ENCODE assay signal across 19 cellular contexts in the genomic region with DNA sequence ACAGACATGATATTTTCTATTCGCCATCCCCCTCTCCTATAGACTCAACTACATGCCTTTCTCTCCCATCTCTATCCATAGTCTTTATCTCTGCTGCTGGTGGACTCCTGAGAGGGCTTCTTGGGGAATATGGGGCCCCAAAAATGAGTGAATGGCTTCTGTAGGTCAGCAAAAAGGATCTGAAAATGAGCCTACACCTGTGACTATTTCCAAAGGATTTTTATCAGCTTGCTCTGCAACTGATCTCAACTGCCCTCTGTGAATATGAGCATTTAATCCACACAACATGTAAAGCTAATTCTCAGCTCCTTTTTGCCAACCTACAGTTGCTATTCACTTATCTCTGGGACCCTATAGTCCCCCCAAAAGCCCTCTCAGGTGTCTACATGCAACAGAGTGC. TPM values are rescaled to one million over a fixed set of nuclear protein-coding genes. Genes with fewer than 3 reads are reported as not detected.
DNase-seq lines count a peak whose midpoint lies in the region; ATAC-seq and TF ChIP-seq lines count a peak whose summit lies in the region.
"Had no signal": no experiment of that assay in that cellular context is flagged by ENCODE, and none has a peak within 500 bp of the region (broad histone marks: within the 10 kb centered on the region; RNA-seq: fewer than 3 reads in every experiment).

No MANE protein-coding gene starts in this region.

- H3K4me2 ChIP-seq in Loucy (ENCODE audit: low read depth, low read length, poor library complexity, severe bottlenecking) (peak overlapping the region; percentile 100), H9 (ENCODE audit: insufficient read depth, insufficient read length, low read length) (no peak overlapping the region)

- no peak overlapping the region for H3K14ac ChIP-seq in H9 (ENCODE audit: insufficient read depth, low read length)

- H3K9ac ChIP-seq in Loucy (ENCODE audit: low read depth, low read length, poor library complexity, severe bottlenecking) (peak overlapping the region; percentile 100), H9 (ENCODE audit: extremely low read depth, insufficient read length, low read length) (no peak overlapping the region)

- H3K27ac Mint-ChIP-seq in CD8-positive, alpha-beta T cell: peak overlapping the region; percentile 100
- H3K27ac Mint-ChIP-seq in activated T-helper 2 cell treated with anti-CD3 and anti-CD28 coated beads, Interferon-gamma antibody, Interleukin-2, Interleukin-4, amounts not matched to agents 10 μg/mL and 5 μg/mL and 100 μg/mL, durations not matched to agents 14 hours and 24 hours and 36 hours: peak overlapping the region; percentile 99
- peak overlapping the region; percentile 99 to 100 (median 100) for H3K27ac Mint-ChIP-seq in naive thymus-derived CD4-positive, alpha-beta T cell
- no peak overlapping the region for H3K27ac Mint-ChIP-seq in H9

- no peak for TF ChIP-seq CTCF in CD8-positive, alpha-beta T cell (IDR thresholded peaks at IDR 0.05)
- TF ChIP-seq CTCF in Loucy (conservative IDR thresholded peaks at IDR 0.05; ENCODE audit: low read length): no peak
- no peak for TF ChIP-seq CTCF in H9 (conservative IDR thresholded peaks at IDR 0.05)

- H2BK5ac ChIP-seq in H9 (ENCODE audit: insufficient read length, low read length): no peak overlapping the region

- H4K20me1 ChIP-seq in Loucy (ENCODE audit: insufficient read depth, low read length, poor library complexity, severe bottlenecking): no peaks in the 10 kb centered on the region
- H4K20me1 ChIP-seq in H9 (ENCODE audit: control insufficient read depth, insufficient read depth, insufficient read length): no peaks in the 10 kb centered on the region

- no peak overlapping the region for H3T11ph ChIP-seq in H9 (ENCODE audit: low read length)

- no peak overlapping the region for H2BK20ac ChIP-seq in H9 (ENCODE audit: low read depth, low read length, poor library complexity, severe bottlenecking)

- H4K91ac ChIP-seq in H9 (ENCODE audit: insufficient read length, low read depth, low read length): no peak overlapping the region

- no peaks in the 10 kb centered on the region for H3K79me1 ChIP-seq in H9 (ENCODE audit: insufficient read depth, low read depth, low read length, poor library complexity, severe bottlenecking)

- peaks cover 99% of the 10 kb centered on the region for H3K4me1 Mint-ChIP-seq in CD8-positive, alpha-beta T cell (ENCODE audit: low read depth)
- peaks cover 93% of the 10 kb centered on the region for H3K4me1 Mint-ChIP-seq in activated T-helper 2 cell treated with anti-CD3 and anti-CD28 coated beads, Interferon-gamma antibody, Interleukin-2, Interleukin-4, amounts not matched to agents 10 μg/mL and 5 μg/mL and 100 μg/mL, durations not matched to agents 14 hours and 24 hours and 36 hours (ENCODE audit: low read depth)
- peaks cover 72 to 100% (median 97%) of the 10 kb centered on the region in 7 donors for H3K4me1 Mint-ChIP-seq in naive thymus-derived CD4-positive, alpha-beta T cell
- H3K4me1 Mint-ChIP-seq in H9: peaks cover 5 to 23% of the 10 kb centered on the region in 2 experiments

- POLR2A ChIA-PET in CD8-positive, alpha-beta T cell (lab: Charles Lee): interaction anchor here (0.6 to 19.0 kb wide), 13 partner anchors 11 to 574 kb away, joined by 3 to 2372 read pairs (median 9); no protein-coding TSS in a partner anchor
- POLR2A ChIA-PET in naive thymus-derived CD4-positive, alpha-beta T cell (lab: Charles Lee): interaction anchor here (0.7 to 33.1 kb wide), 30 partner anchors 1 to 761 kb away, joined by 3 to 5102 read pairs (median 16); a partner anchor contains a TSS

- WGBS in H9 (ENCODE audit: extremely low coverage, insufficient read length, low lambda C conversion rate): no CpG with 5 or more reads among the region's 1 CpG

- CTCF ChIA-PET in CD8-positive, alpha-beta T cell (lab: Charles Lee): interaction anchor here (1.7 to 15.5 kb wide), 4 partner anchors 16 to 328 kb away, joined by 4 to 490 read pairs (median 34); a partner anchor contains a TSS
- CTCF ChIA-PET in naive thymus-derived CD4-positive, alpha-beta T cell (lab: Charles Lee): interaction anchor here (1.8 to 9.0 kb wide), 3 partner anchors 13 to 137 kb away, joined by 4 to 314 read pairs (median 157); no protein-coding TSS in a partner anchor

- H3K4me1 ChIP-seq in CD8-positive, alpha-beta T cell (ENCODE audit: insufficient read depth, low read length): peaks cover 95% of the 10 kb centered on the region
- H3K4me1 ChIP-seq in Loucy (ENCODE audit: insufficient read depth, low read length, poor library complexity, severe bottlenecking) (peaks cover 95% of the 10 kb centered on the region), H9 (ENCODE audit: insufficient read depth, low read length) (no peaks in the 10 kb centered on the region)
- peaks cover 90 to 96% of the 10 kb centered on the region in 2 donors for H3K4me1 ChIP-seq in naive thymus-derived CD4-positive, alpha-beta T cell (ENCODE audit: control insufficient read depth in 2 of 2, insufficient read depth in 2 of 2, low read length in 2 of 2)
- H3K4me1 ChIP-seq: stomach had no signal

- H3K9me3 Mint-ChIP-seq in CD8-positive, alpha-beta T cell: no peaks in the 10 kb centered on the region
- no peaks in the 10 kb centered on the region for H3K9me3 Mint-ChIP-seq in activated T-helper 2 cell treated with anti-CD3 and anti-CD28 coated beads, Interferon-gamma antibody, Interleukin-2, Interleukin-4, amounts not matched to agents 10 μg/mL and 5 μg/mL and 100 μg/mL, durations not matched to agents 14 hours and 24 hours and 36 hours
- H3K9me3 Mint-ChIP-seq in naive thymus-derived CD4-positive, alpha-beta T cell: peaks cover 0 to 7% (median 0%) of the 10 kb centered on the region in 11 donors
- H3K9me3 Mint-ChIP-seq in H9: no peaks in the 10 kb centered on the region; a peak in 1 of 5 replicates

- H2BK120ac ChIP-seq in H9 (ENCODE audit: low read depth, low read length, poor library complexity, severe bottlenecking): no peak overlapping the region

- no peaks in the 10 kb centered on the region for H3K27me3 ChIP-seq in CD8-positive, alpha-beta T cell (ENCODE audit: insufficient read depth, low read length)
- H3K27me3 ChIP-seq in Loucy (ENCODE audit: insufficient read depth, low read length, poor library complexity, severe bottlenecking) (no peaks in the 10 kb centered on the region), H9 (ENCODE audit: insufficient read depth, low read length) (no peaks in the 10 kb centered on the region)
- H3K27me3 ChIP-seq in naive thymus-derived CD4-positive, alpha-beta T cell (ENCODE audit: control insufficient read depth in 2 of 2, insufficient read depth in 2 of 2, low read length in 2 of 2): no peaks in the 10 kb centered on the region
- H3K27me3 ChIP-seq: ovary had no signal

- H3K9me3 ChIP-seq in CD8-positive, alpha-beta T cell (ENCODE audit: low read length): no peaks in the 10 kb centered on the region
- H3K9me3 ChIP-seq in Loucy (ENCODE audit: insufficient read depth, low read depth, low read length): no peaks in the 10 kb centered on the region
- H3K9me3 ChIP-seq in naive thymus-derived CD4-positive, alpha-beta T cell (ENCODE audit: control insufficient read depth in 2 of 3, low read length in 3 of 3): no peaks in the 10 kb centered on the region
- H3K9me3 ChIP-seq in H9 (ENCODE audit: control insufficient read depth, low read depth, low read length): no peaks in the 10 kb centered on the region
- H3K9me3 ChIP-seq: ovary, stomach had no signal

- H3K23me2 ChIP-seq in H9 (ENCODE audit: insufficient read length, low read depth, low read length, poor library complexity, severe bottlenecking): no peaks in the 10 kb centered on the region

- H3K9me2 ChIP-seq in Loucy (replicated peaks; ENCODE audit: low read depth, low read length): no peaks in the 10 kb centered on the region

- peaks cover 54% of the 10 kb centered on the region for H3F3A ChIP-seq in Loucy (ENCODE audit: low read depth)

- peaks cover 22% of the 10 kb centered on the region for H3K36me3 ChIP-seq in CD8-positive, alpha-beta T cell (ENCODE audit: insufficient read depth, low read length)
- H3K36me3 ChIP-seq in Loucy (ENCODE audit: insufficient read depth, low read length): peaks cover 18% of the 10 kb centered on the region
- H3K36me3 ChIP-seq in naive thymus-derived CD4-positive, alpha-beta T cell (ENCODE audit: control insufficient read depth in 2 of 3, insufficient read depth in 3 of 3, low read length in 3 of 3): peaks cover 14 to 20% (median 17%) of the 10 kb centered on the region in 3 experiments
- H3K36me3 ChIP-seq: ovary, stomach had no signal

- H3K23ac ChIP-seq in H9 (ENCODE audit: insufficient read length, low read depth, low read length): no peak overlapping the region

- H4K8ac ChIP-seq in H9 (replicated peaks; ENCODE audit: insufficient read length, low read depth, low read length): no peak overlapping the region

- no peak overlapping the region for H2AK5ac ChIP-seq in H9 (ENCODE audit: insufficient read length, low read length)

- peak overlapping the region; percentile 79 for H3K4me3 Mint-ChIP-seq in CD8-positive, alpha-beta T cell
- H3K4me3 Mint-ChIP-seq in activated T-helper 2 cell treated with anti-CD3 and anti-CD28 coated beads, Interferon-gamma antibody, Interleukin-2, Interleukin-4, amounts not matched to agents 10 μg/mL and 5 μg/mL and 100 μg/mL, durations not matched to agents 14 hours and 24 hours and 36 hours (ENCODE audit: low read depth): peak overlapping the region; percentile 45
- peak overlapping the region in 9 of 10 donors; percentile 84 to 100 (median 92) for H3K4me3 Mint-ChIP-seq in naive thymus-derived CD4-positive, alpha-beta T cell
- H3K4me3 Mint-ChIP-seq in H9: no peak overlapping the region

- no peaks in the 10 kb centered on the region for H3K27me3 Mint-ChIP-seq in CD8-positive, alpha-beta T cell (ENCODE audit: low read depth)
- H3K27me3 Mint-ChIP-seq in activated T-helper 2 cell treated with anti-CD3 and anti-CD28 coated beads, Interferon-gamma antibody, Interleukin-2, Interleukin-4, amounts not matched to agents 10 μg/mL and 5 μg/mL and 100 μg/mL, durations not matched to agents 14 hours and 24 hours and 36 hours (ENCODE audit: low read depth): no peaks in the 10 kb centered on the region
- H3K27me3 Mint-ChIP-seq in naive thymus-derived CD4-positive, alpha-beta T cell: peaks cover 0 to 3% (median 0%) of the 10 kb centered on the region in 5 donors
- peaks cover 60% of the 10 kb centered on the region for H3K27me3 Mint-ChIP-seq in H9 (ENCODE audit: low read depth)

- H2AFZ ChIP-seq in Loucy (ENCODE audit: low read length) (no peak overlapping the region), H9 (ENCODE audit: low read length) (no peak overlapping the region)

- peak overlapping the region; percentile 86 for H3K27ac ChIP-seq in CD8-positive, alpha-beta T cell (ENCODE audit: low read depth, low read length)
- H3K27ac ChIP-seq in naive thymus-derived CD4-positive, alpha-beta T cell (ENCODE audit: low read depth, low read length): peak overlapping the region; percentile 98
- no peak overlapping the region for H3K27ac ChIP-seq in H9 (ENCODE audit: insufficient read length, low read depth, low read length)
- H3K27ac ChIP-seq: ovary had no signal

- H3K36me3 Mint-ChIP-seq in CD8-positive, alpha-beta T cell: peaks cover 32% of the 10 kb centered on the region
- peaks cover 40% of the 10 kb centered on the region for H3K36me3 Mint-ChIP-seq in activated T-helper 2 cell treated with anti-CD3 and anti-CD28 coated beads, Interferon-gamma antibody, Interleukin-2, Interleukin-4, amounts not matched to agents 10 μg/mL and 5 μg/mL and 100 μg/mL, durations not matched to agents 14 hours and 24 hours and 36 hours (ENCODE audit: low read depth)
- peaks cover 14 to 42% (median 25%) of the 10 kb centered on the region in 5 donors for H3K36me3 Mint-ChIP-seq in naive thymus-derived CD4-positive, alpha-beta T cell
- H3K36me3 Mint-ChIP-seq in H9 (ENCODE audit: insufficient read depth in 1 of 3, low read depth in 3 of 3): peaks cover 3 to 6% (median 3%) of the 10 kb centered on the region in 3 experiments

- no peak for ATAC-seq in CD8-positive, alpha-beta T cell
- no peak for ATAC-seq in naive thymus-derived CD4-positive, alpha-beta T cell

- H2BK12ac ChIP-seq in H9 (ENCODE audit: insufficient read length, low read depth, low read length): no peak overlapping the region

- no peak overlapping the region for H4K5ac ChIP-seq in H9 (ENCODE audit: insufficient read length, low read depth, low read length)

- DNase-seq in CD8-positive, alpha-beta T cell: no peak
- DNase-seq in activated T-helper 2 cell treated with anti-CD3 and anti-CD28 coated beads, Interferon-gamma antibody, Interleukin-2, Interleukin-4, amounts not matched to agents 10 μg/mL and 5 μg/mL and 100 μg/mL, durations not matched to agents 14 hours and 24 hours and 36 hours (ENCODE audit: low spot score): no peak
- no peak for DNase-seq in naive thymus-derived CD4-positive, alpha-beta T cell
- DNase-seq in head of caudate nucleus (no peak), H9 (no peak), islet precursor cell (no peak)
- DNase-seq: amygdala, DMS79 treated with DMSO at 0.1 percent for 48 hours, mesenchymal stem cell, NCI-H1048, NCI-H2107, ovary, Right ventricle myocardium superior, stomach, T1000 had no signal

- intact Hi-C loops in CD8-positive, alpha-beta T cell (cut with DNase I, micrococcal nuclease): loop anchor here (1.0 to 10.0 kb wide), 4 partner anchors 8 to 575 kb away; a partner anchor contains a TSS
- intact Hi-C loops in activated T-helper 2 cell treated with anti-CD3 and anti-CD28 coated beads, Interferon-gamma antibody, Interleukin-2, Interleukin-4, amounts not matched to agents 10 μg/mL and 5 μg/mL and 100 μg/mL, durations not matched to agents 14 hours and 24 hours and 36 hours (cut with micrococcal nuclease): loop anchor here (5.0 kb wide), 3 partner anchors 435 to 1220 kb away; a partner anchor contains a TSS
- intact Hi-C loops in naive thymus-derived CD4-positive, alpha-beta T cell (cut with micrococcal nuclease): loop anchor here (5.0 to 10.0 kb wide), 3 partner anchors 575 to 1252 kb away; a partner anchor contains a TSS
- intact Hi-C loops in head of caudate nucleus (cut with DNase I): no loop called here

- no peak overlapping the region for H2BK15ac ChIP-seq in H9 (ENCODE audit: low read depth, low read length)

- peaks cover 69% of the 10 kb centered on the region for H3K79me2 ChIP-seq in Loucy (ENCODE audit: insufficient read depth, low read length)
- H3K79me2 ChIP-seq in H9 (ENCODE audit: insufficient read depth, low read length): no peaks in the 10 kb centered on the region

- no peak overlapping the region for H3K4ac ChIP-seq in H9 (ENCODE audit: low read depth, low read length)

- H3K4me3 ChIP-seq in CD8-positive, alpha-beta T cell (ENCODE audit: low read depth, low read length): peak overlapping the region; percentile 13
- peak overlapping the region; percentile 56 for H3K4me3 ChIP-seq in Loucy (ENCODE audit: low read length, poor library complexity, severe bottlenecking)
- H3K4me3 ChIP-seq in naive thymus-derived CD4-positive, alpha-beta T cell (ENCODE audit: low read length): peak overlapping the region; percentile 38
- H3K4me3 ChIP-seq: ovary, stomach had no signal

- H3K18ac ChIP-seq in H9 (ENCODE audit: insufficient read length, low read depth, low read length): no peak overlapping the region

- H3K56ac ChIP-seq in H9 (ENCODE audit: insufficient read length, low read depth, low read length): no peak overlapping the region

RNA-seq across cellular contexts. Expression of a gene that starts 36.2 kb away (rescaled TPM):
- not detected for total RNA-seq in CD8-positive, alpha-beta T cell
- not detected in 2 replicates for total RNA-seq in activated T-helper 2 cell treated with anti-CD3 and anti-CD28 coated beads, Interferon-gamma antibody, Interleukin-2, Interleukin-4, amounts not matched to agents 10 μg/mL and 5 μg/mL and 100 μg/mL, durations not matched to agents 14 hours and 24 hours and 36 hours
- not detected for total RNA-seq in naive thymus-derived CD4-positive, alpha-beta T cell
- polyA plus RNA-seq in naive thymus-derived CD4-positive, alpha-beta T cell: not detected
- total RNA-seq in H9 (2021): not detected in 2 replicates
- total RNA-seq: chondrocyte, H1, Right ventricle myocardium superior had no signal
- polyA plus RNA-seq: BJ, H1 had no signal

RNA-seq across cellular contexts. Expression of a gene that starts 47.9 kb away (rescaled TPM):
- 10 to 100 TPM; 13.8 to 15.3 TPM for total RNA-seq in CD8-positive, alpha-beta T cell
- total RNA-seq in activated T-helper 2 cell treated with anti-CD3 and anti-CD28 coated beads, Interferon-gamma antibody, Interleukin-2, Interleukin-4, amounts not matched to agents 10 μg/mL and 5 μg/mL and 100 μg/mL, durations not matched to agents 14 hours and 24 hours and 36 hours: 2.4 and 3.0 TPM in 2 replicates
- total RNA-seq in naive thymus-derived CD4-positive, alpha-beta T cell: 100 to 1,000 TPM in 2 of 5 experiments, 10 to 100 TPM in 2, 1 to 10 TPM in 1; 9.8 to 110 (median 78.8) TPM
- polyA plus RNA-seq in naive thymus-derived CD4-positive, alpha-beta T cell: 10 to 100 TPM; 36.9 to 55.6 TPM
- 9.7 and 11.6 TPM in 2 replicates for total RNA-seq in H9 (2021)

RNA-seq across cellular contexts. Expression of a gene that starts 57.7 kb away (rescaled TPM):
- not detected for total RNA-seq in CD8-positive, alpha-beta T cell
- total RNA-seq in activated T-helper 2 cell treated with anti-CD3 and anti-CD28 coated beads, Interferon-gamma antibody, Interleukin-2, Interleukin-4, amounts not matched to agents 10 μg/mL and 5 μg/mL and 100 μg/mL, durations not matched to agents 14 hours and 24 hours and 36 hours: not detected in 2 replicates
- not detected for total RNA-seq in naive thymus-derived CD4-positive, alpha-beta T cell
- not detected for polyA plus RNA-seq in naive thymus-derived CD4-positive, alpha-beta T cell
- total RNA-seq in H9 (2021): not detected in 2 replicates
- total RNA-seq: chondrocyte, H1, Right ventricle myocardium superior had no signal
- polyA plus RNA-seq: BJ had no signal

Comparison
In these comparisons a context has a peak if more than half of its experiments do, and no peak if none do; other contexts are left out.
1. H3K27ac Mint-ChIP-seq: peak in CD8-positive, alpha-beta T cell (single experiment), activated T-helper 2 cell treated with anti-CD3 and anti-CD28 coated beads, Interferon-gamma antibody, Interleukin-2, Interleukin-4, amounts not matched to agents 10 μg/mL and 5 μg/mL and 100 μg/mL, durations not matched to agents 14 hours and 24 hours and 36 hours (single experiment) and naive thymus-derived CD4-positive, alpha-beta T cell (9 of 9); none in H9 (0 of 3).
2. H3K4me3 Mint-ChIP-seq: peak in CD8-positive, alpha-beta T cell (single experiment), activated T-helper 2 cell treated with anti-CD3 and anti-CD28 coated beads, Interferon-gamma antibody, Interleukin-2, Interleukin-4, amounts not matched to agents 10 μg/mL and 5 μg/mL and 100 μg/mL, durations not matched to agents 14 hours and 24 hours and 36 hours (single experiment) and naive thymus-derived CD4-positive, alpha-beta T cell (9 of 10); none in H9 (0 of 2).
3. Peak in every context shown above with its lines, with median percentiles within 50 percentile points of each other: H3K4me3 ChIP-seq.